1 cellular context compared by ENCODE assay signal in genomic region chrX:3271485-3272186, GRCh38.
A peak's percentile ranks its signal among the peaks of the same experiment; 100 is the strongest.
TF ChIP-seq lines count a peak whose summit lies in the region.

No MANE protein-coding gene starts in this region.

TF ChIP-seq in IMR-90, 13 proteins besides CTCF, POLR2A, EP300 and RAD21 (continued from another document):
- 0 out of 2 replicates have a peak, but pooled peaks have one; percentile 8 for TF ChIP-seq MAZ (IDR thresholded peaks at IDR 0.05; ENCODE audit: borderline replicate concordance, low read depth, low read length)
- TF ChIP-seq CHD1 (IDR thresholded peaks at IDR 0.05; ENCODE audit: low read depth, low read length): no peak
